ENCODE assay signal across 15 cellular contexts in genomic region chr3:62835594-62836236, GRCh38. TPM values are rescaled to one million over a fixed set of nuclear protein-coding genes. Genes with fewer than 3 reads are reported as not detected.
DNase-seq lines count a peak whose midpoint lies in the region; ATAC-seq and TF ChIP-seq lines count a peak whose summit lies in the region.
"Had no signal": no experiment of that assay in that cellular context is flagged by ENCODE, and none has a peak within 500 bp of the region (broad histone marks: within the 10 kb centered on the region; RNA-seq: fewer than 3 reads in every experiment).

No MANE protein-coding gene starts in this region.

- no peak for TF ChIP-seq EP300 in suprapubic skin (IDR thresholded peaks at IDR 0.05)

- no peak overlapping the region for H3K4me3 ChIP-seq in suprapubic skin
- H3K4me3 ChIP-seq: cardiac muscle cell, skin epidermis had no signal

- WGBS in suprapubic skin: 77% methylated on average over 3 of the region's 3 CpGs

- H3K4me1 ChIP-seq in suprapubic skin: no peaks in the 10 kb centered on the region

- DNase-seq in RPMI8226 (peak; percentile 5), NCI-H82 (lab: John Stamatoyannopoulos, UW) (no peak), suprapubic skin (ENCODE audit: low spot score in 2 of 2) (no peak)
- no peak for DNase-seq in stimulated activated CD4-positive, alpha-beta T cell treated with anti-CD3 and anti-CD28 coated beads, Interleukin-12 subunit alpha, Interleukin-12 subunit beta, amount 100 ng/mL, for 4 hours
- DNase-seq: GOT3, immature natural killer cell, NCI-H2081 treated with DMSO at 0.1 percent for 48 hours, WERI-Rb-1 had no signal

- no peak overlapping the region for H3K27ac ChIP-seq in suprapubic skin
- H3K27ac ChIP-seq: cardiac muscle cell, WERI-Rb-1 had no signal

- H3K36me3 ChIP-seq in suprapubic skin: no peaks in the 10 kb centered on the region
- H3K36me3 ChIP-seq: cardiac muscle cell, WERI-Rb-1 had no signal

- TF ChIP-seq CTCF in suprapubic skin (IDR thresholded peaks at IDR 0.05): no peak

- no peak for TF ChIP-seq POLR2A in suprapubic skin (IDR thresholded peaks at IDR 0.05)

- peaks cover 3% of the 10 kb centered on the region for H3K27me3 ChIP-seq in suprapubic skin
- H3K27me3 ChIP-seq: cardiac muscle cell had no signal

- ATAC-seq in GM18502 (IDR thresholded peaks at IDR 0.05; ENCODE audit: poor library complexity, unreplicated experiment) (peak; percentile 68), GM19463 (IDR thresholded peaks at IDR 0.05; ENCODE audit: unreplicated experiment) (peak; percentile 62), HG02981 (IDR thresholded peaks at IDR 0.05; ENCODE audit: unreplicated experiment) (peak; percentile 66), GM21825 (IDR thresholded peaks at IDR 0.05; ENCODE audit: unreplicated experiment) (no peak)
- ATAC-seq: esophagus mucosa had no signal

- H3K9me3 ChIP-seq in suprapubic skin: no peaks in the 10 kb centered on the region

RNA-seq across cellular contexts. Expression of gene CADPS, which starts 39.5 kb away (rescaled TPM):
- 1 to 10 TPM in 3 of 4 donors, under 1 TPM in 1; 0.57 to 3.8 (median 3.0) TPM for total RNA-seq in suprapubic skin
